In genomic region chr21:44765231-44766013, GRCh38 we compare ENCODE assay signal across 8 cellular contexts. TPM values are rescaled to one million over a fixed set of nuclear protein-coding genes. Genes with fewer than 3 reads are reported as not detected.
DNase-seq lines count a peak whose midpoint lies in the region; ATAC-seq and TF ChIP-seq lines count a peak whose summit lies in the region.

No MANE protein-coding gene starts in this region.

- no peaks in the 10 kb centered on the region for H3K9me3 ChIP-seq in thyroid gland

- H3K4me1 Mint-ChIP-seq in T-helper 1 cell treated with Interleukin-12 subunit alpha and Interleukin-12 subunit beta and Interleukin-4 antibody, amounts not matched to agents 30 μg/mL and 1 μg/mL, for 36 hours (ENCODE audit: low read depth): peaks cover 11% of the 10 kb centered on the region

- H3K27me3 Mint-ChIP-seq in T-helper 1 cell treated with Interleukin-12 subunit alpha and Interleukin-12 subunit beta and Interleukin-4 antibody, amounts not matched to agents 30 μg/mL and 1 μg/mL, for 36 hours (ENCODE audit: low read depth): no peaks in the 10 kb centered on the region

- H3K36me3 ChIP-seq in thyroid gland: peaks cover 6% of the 10 kb centered on the region in 2 donors

- H3K9me3 Mint-ChIP-seq in T-helper 1 cell treated with Interleukin-12 subunit alpha and Interleukin-12 subunit beta and Interleukin-4 antibody, amounts not matched to agents 30 μg/mL and 1 μg/mL, for 36 hours: no peaks in the 10 kb centered on the region

- no peak for ATAC-seq in HG03039 (IDR thresholded peaks at IDR 0.05; ENCODE audit: unreplicated experiment)

- H3K27ac Mint-ChIP-seq in T-helper 1 cell treated with Interleukin-12 subunit alpha and Interleukin-12 subunit beta and Interleukin-4 antibody, amounts not matched to agents 30 μg/mL and 1 μg/mL, for 36 hours: peak overlapping the region; percentile 93

- H3K4me3 Mint-ChIP-seq in T-helper 1 cell treated with Interleukin-12 subunit alpha and Interleukin-12 subunit beta and Interleukin-4 antibody, amounts not matched to agents 30 μg/mL and 1 μg/mL, for 36 hours: peak overlapping the region; percentile 44

- peaks cover 0 to 9% of the 10 kb centered on the region in 2 donors for H3K4me1 ChIP-seq in thyroid gland

- H3K36me3 Mint-ChIP-seq in T-helper 1 cell treated with Interleukin-12 subunit alpha and Interleukin-12 subunit beta and Interleukin-4 antibody, amounts not matched to agents 30 μg/mL and 1 μg/mL, for 36 hours (ENCODE audit: low read depth): peaks cover 8% of the 10 kb centered on the region

- 33 to 37% methylated on average over 8 of the region's 12 CpGs for WGBS in thyroid gland, 2 donors

- no peak overlapping the region for H3K4me3 ChIP-seq in GM12865 (ENCODE audit: low read depth, low read length)
- no peak overlapping the region for H3K4me3 ChIP-seq in thyroid gland (replicated peaks in 1 of 3)

- no peaks in the 10 kb centered on the region for H3K27me3 ChIP-seq in thyroid gland

- intact Hi-C loops in thyroid gland (cut with DNase I): no loop called here

- peak; percentile 42 for DNase-seq in GM12865 (ENCODE audit: low read depth)
- DNase-seq in dermis blood vessel endothelial cell: peak; percentile 13
- DNase-seq in thyroid gland: no peak
- DNase-seq in midbrain (lab: John Stamatoyannopoulos, UW): no peak
- no peak for DNase-seq in globus pallidus (ENCODE audit: low spot score)

- no peak for TF ChIP-seq POLR2A in thyroid gland (IDR thresholded peaks at IDR 0.05)

- H3K27ac ChIP-seq in 22Rv1 (0 out of 2 replicates have a peak overlapping the region, but pooled peaks have one; percentile 12), thyroid gland (no peak overlapping the region)

- TF ChIP-seq CTCF in 22Rv1 (IDR thresholded peaks at IDR 0.05): no peak
- no peak for TF ChIP-seq CTCF in GM12865 (IDR thresholded peaks at IDR 0.05; ENCODE audit: insufficient read depth, low read depth, low read length, missing control alignments)
- no peak for TF ChIP-seq CTCF in thyroid gland (IDR thresholded peaks at IDR 0.05)

RNA-seq across cellular contexts. Expression of gene UBE2G2, which starts 36.2 kb away (rescaled TPM):
- total RNA-seq in dermis blood vessel endothelial cell: 74.1 and 85.3 TPM in 2 replicates
- 100 to 1,000 TPM in 1 of 4 donors, 10 to 100 TPM in 3; 90.4 to 127 (median 95.3) TPM for total RNA-seq in thyroid gland

RNA-seq across cellular contexts. Expression of gene SUMO3, which starts 52.4 kb away (rescaled TPM):
- total RNA-seq in dermis blood vessel endothelial cell (75.2 and 107 TPM in 2 replicates), thyroid gland (100 to 1,000 TPM in 1 of 4 donors, 10 to 100 TPM in 3; 65.7 to 127 (median 87.8) TPM)

RNA-seq across cellular contexts. Expression of gene TSPEAR, which starts 54.0 kb away (rescaled TPM):
- 0.47 and 1.0 TPM in 2 replicates for total RNA-seq in dermis blood vessel endothelial cell
- 1 to 10 TPM in 2 of 4 donors, under 1 TPM in 2; 0.21 to 1.3 (median 0.69) TPM for total RNA-seq in thyroid gland

Comparison
In these comparisons a context has a peak if more than half of its experiments do, and no peak if none do; other contexts are left out.
1. DNase-seq: peak in GM12865 (single experiment) and dermis blood vessel endothelial cell (single experiment); none in thyroid gland (0 of 2), midbrain (single experiment) and globus pallidus (single experiment).